Comparison of ENCODE assay signal across 12 cellular contexts in the genomic region with DNA sequence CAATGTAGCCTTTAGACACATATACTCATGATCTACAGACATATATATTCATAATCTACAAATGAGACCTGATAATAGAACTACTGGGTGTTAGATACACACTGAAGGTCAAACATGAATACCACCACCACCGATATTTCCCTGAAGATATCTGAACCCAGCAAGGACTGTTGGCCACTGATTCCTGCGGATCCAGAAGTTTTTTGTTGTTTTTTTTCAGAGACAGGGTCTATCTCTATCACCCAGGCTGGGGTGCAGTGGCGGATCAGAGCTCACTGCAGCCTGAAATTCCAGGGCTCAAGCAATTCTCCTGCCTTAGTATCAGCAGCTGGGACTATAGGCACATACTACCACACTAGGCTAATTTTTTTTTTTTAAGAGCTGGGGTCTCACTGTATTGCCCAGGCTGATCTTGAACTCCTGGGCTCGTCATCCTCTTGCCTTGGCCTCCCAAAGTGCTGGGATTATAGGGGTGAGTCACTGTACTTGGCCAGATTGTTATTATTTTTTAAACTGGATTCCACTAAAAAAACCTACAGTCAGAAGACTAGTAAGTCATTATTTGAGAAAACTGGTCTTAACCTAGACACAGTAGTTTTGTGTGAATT. TPM values are rescaled to one million over a fixed set of nuclear protein-coding genes. Genes with fewer than 3 reads are reported as not detected.
DNase-seq lines count a peak whose midpoint lies in the region; ATAC-seq lines count a peak whose summit lies in the region.
"Had no signal": no experiment of that assay in that cellular context is flagged by ENCODE, and none has a peak within 500 bp of the region (broad histone marks: within the 10 kb centered on the region; RNA-seq: fewer than 3 reads in every experiment).

No MANE protein-coding gene starts in this region.

- ATAC-seq in naive B cell (ENCODE audit: low read depth in 2 of 2) (no peak), GM18873 (IDR thresholded peaks at IDR 0.05; ENCODE audit: low FRiP score, unreplicated experiment) (no peak), HG02884 (IDR thresholded peaks at IDR 0.05; ENCODE audit: unreplicated experiment) (no peak), GM21737 (IDR thresholded peaks at IDR 0.05; ENCODE audit: unreplicated experiment) (no peak)

- intact Hi-C loops in CD4-positive, alpha-beta memory T cell (cut with micrococcal nuclease) = no loop called here

- H3K27ac Mint-ChIP-seq in CD4-positive, alpha-beta memory T cell = peak overlapping the region in 6 of 7 donors; percentile 52 to 78 (median 74)
- peak overlapping the region; percentile 34 for H3K27ac Mint-ChIP-seq in activated naive CD8-positive, alpha-beta T cell
- no peak overlapping the region for H3K27ac Mint-ChIP-seq in naive B cell

- H3K36me3 ChIP-seq in CD4-positive, alpha-beta memory T cell (ENCODE audit: insufficient read depth, low read length) = peaks cover 11% of the 10 kb centered on the region
- peaks cover 45% of the 10 kb centered on the region for H3K36me3 ChIP-seq in HUES6 (ENCODE audit: control insufficient read depth, insufficient read depth, low read length)
- H3K36me3 ChIP-seq: brain microvascular endothelial cell had no signal

- H3K27ac ChIP-seq in CD4-positive, alpha-beta memory T cell (ENCODE audit: low read depth, low read length) = no peak overlapping the region
- H3K27ac ChIP-seq in HUES6 (ENCODE audit: low read depth, low read length) = no peak overlapping the region
- H3K27ac ChIP-seq: brain microvascular endothelial cell had no signal

- no peaks in the 10 kb centered on the region for H3K27me3 Mint-ChIP-seq in CD4-positive, alpha-beta memory T cell
- no peaks in the 10 kb centered on the region for H3K27me3 Mint-ChIP-seq in activated naive CD8-positive, alpha-beta T cell
- H3K27me3 Mint-ChIP-seq in naive B cell = no peaks in the 10 kb centered on the region

- peaks cover 46% of the 10 kb centered on the region for H3K4me1 ChIP-seq in CD4-positive, alpha-beta memory T cell (ENCODE audit: insufficient read depth, low read length)
- peaks cover 5% of the 10 kb centered on the region; the same call in 1 of the 2 replicates for H3K4me1 ChIP-seq in HUES6 (ENCODE audit: control insufficient read depth, insufficient read depth, low read length)

- H3K36me3 Mint-ChIP-seq in CD4-positive, alpha-beta memory T cell = peaks cover 15 to 35% of the 10 kb centered on the region in 2 donors
- H3K36me3 Mint-ChIP-seq in activated naive CD8-positive, alpha-beta T cell = peaks cover 8% of the 10 kb centered on the region
- H3K36me3 Mint-ChIP-seq in naive B cell = no peaks in the 10 kb centered on the region

- H3K9ac ChIP-seq in HUES6 (ENCODE audit: low read length) = no peak overlapping the region

- no peak overlapping the region for H3K4me3 ChIP-seq in CD4-positive, alpha-beta memory T cell (ENCODE audit: low read length in 2 of 2)
- 0 out of 2 replicates have a peak overlapping the region, but pooled peaks have one; percentile 21 for H3K4me3 ChIP-seq in HUES6 (ENCODE audit: low read depth, low read length)

- no peaks in the 10 kb centered on the region for H3K9me3 ChIP-seq in CD4-positive, alpha-beta memory T cell (ENCODE audit: control insufficient read depth in 1 of 2, low read length in 2 of 2)
- H3K9me3 ChIP-seq in HUES6 (ENCODE audit: control insufficient read depth, insufficient read depth, low read depth, low read length) = no peaks in the 10 kb centered on the region

- H3K9me3 Mint-ChIP-seq in CD4-positive, alpha-beta memory T cell = no peaks in the 10 kb centered on the region
- no peaks in the 10 kb centered on the region for H3K9me3 Mint-ChIP-seq in activated naive CD8-positive, alpha-beta T cell (ENCODE audit: low read depth)
- no peaks in the 10 kb centered on the region for H3K9me3 Mint-ChIP-seq in naive B cell

- POLR2A ChIA-PET in CD4-positive, alpha-beta memory T cell (lab: Charles Lee; ENCODE audit: partially characterized antibody) = interaction anchor here (2.3 kb wide), 1 partner anchor 23 kb away, joined by 18 read pairs; a partner anchor contains a TSS

- H3K4me1 Mint-ChIP-seq in CD4-positive, alpha-beta memory T cell = peaks cover 21 to 70% (median 43%) of the 10 kb centered on the region in 4 donors
- peaks cover 42% of the 10 kb centered on the region for H3K4me1 Mint-ChIP-seq in activated naive CD8-positive, alpha-beta T cell (ENCODE audit: low read depth)
- peaks cover 24 to 52% (median 44%) of the 10 kb centered on the region in 3 donors for H3K4me1 Mint-ChIP-seq in naive B cell

- H3K27me3 ChIP-seq in CD4-positive, alpha-beta memory T cell (ENCODE audit: insufficient read depth, low read length) = no peaks in the 10 kb centered on the region
- H3K27me3 ChIP-seq in HUES6 (ENCODE audit: control insufficient read depth, insufficient read depth, low read length) = no peaks in the 10 kb centered on the region
- H3K27me3 ChIP-seq: brain microvascular endothelial cell had no signal

- CTCF ChIA-PET in CD4-positive, alpha-beta memory T cell (lab: Charles Lee; ENCODE audit: partially characterized antibody) = interaction anchor here (0.7 to 1.6 kb wide), 2 partner anchors 22 to 199 kb away, joined by 3 to 4 read pairs; no protein-coding TSS in a partner anchor

- no peak for DNase-seq in CD4-positive, alpha-beta memory T cell
- DNase-seq in naive B cell (no peak), GM03348 (ENCODE audit: low spot score) (no peak)
- DNase-seq: brain microvascular endothelial cell, DMS 273 treated with DMSO at 0.1 percent for 48 hours, NCI-H1694 treated with DMSO at 0.1 percent for 48 hours, OCI-M1 had no signal

- H3K4me3 Mint-ChIP-seq in CD4-positive, alpha-beta memory T cell = peak overlapping the region; percentile 50 to 73 (median 62)
- H3K4me3 Mint-ChIP-seq in activated naive CD8-positive, alpha-beta T cell = peak overlapping the region; percentile 95
- H3K4me3 Mint-ChIP-seq in naive B cell = peak overlapping the region; percentile 15 to 89 (median 71)

RNA-seq across cellular contexts. Expression of a gene that starts 1.8 kb away (rescaled TPM):
- total RNA-seq in CD4-positive, alpha-beta memory T cell = 10 to 100 TPM; 44.4 to 50.4 TPM
- 100 to 1,000 TPM; 116 to 166 TPM for polyA plus RNA-seq in CD4-positive, alpha-beta memory T cell
- polyA plus RNA-seq in naive B cell (ENCODE audit: low read depth in 6 of 6) = 100 to 1,000 TPM; 134 to 225 (median 146) TPM

RNA-seq across cellular contexts. Expression of a gene that starts 4.4 kb away (rescaled TPM):
- total RNA-seq in CD4-positive, alpha-beta memory T cell = 10 to 100 TPM; 42.2 to 43.5 TPM
- polyA plus RNA-seq in CD4-positive, alpha-beta memory T cell = 10 to 100 TPM in 1 of 2 donors, 1 to 10 TPM in 1; 4.3 to 13.1 TPM
- polyA plus RNA-seq in naive B cell (ENCODE audit: low read depth in 6 of 6) = 10 to 100 TPM in 1 of 6 donors, 1 to 10 TPM in 5; 6.1 to 11.9 (median 7.1) TPM

RNA-seq across cellular contexts. Expression of a gene that starts 24.2 kb away (rescaled TPM):
- 100 to 1,000 TPM; 112 to 114 TPM for total RNA-seq in CD4-positive, alpha-beta memory T cell
- polyA plus RNA-seq in CD4-positive, alpha-beta memory T cell = 100 to 1,000 TPM; 112 to 149 TPM
- 100 to 1,000 TPM in 3 of 6 donors, 10 to 100 TPM in 3; 54.4 to 133 (median 100) TPM for polyA plus RNA-seq in naive B cell (ENCODE audit: low read depth in 6 of 6)

Comparison
In these comparisons a context has a peak if more than half of its experiments do, and no peak if none do; other contexts are left out.
1. H3K27ac Mint-ChIP-seq: peak in CD4-positive, alpha-beta memory T cell (6 of 7) and activated naive CD8-positive, alpha-beta T cell (single experiment); none in naive B cell (0 of 6).
2. Peak in every context shown above with its lines, with median percentiles within 50 percentile points of each other: H3K4me3 Mint-ChIP-seq.